ENCODE assay signal across 8 cellular contexts in the genomic region with DNA sequence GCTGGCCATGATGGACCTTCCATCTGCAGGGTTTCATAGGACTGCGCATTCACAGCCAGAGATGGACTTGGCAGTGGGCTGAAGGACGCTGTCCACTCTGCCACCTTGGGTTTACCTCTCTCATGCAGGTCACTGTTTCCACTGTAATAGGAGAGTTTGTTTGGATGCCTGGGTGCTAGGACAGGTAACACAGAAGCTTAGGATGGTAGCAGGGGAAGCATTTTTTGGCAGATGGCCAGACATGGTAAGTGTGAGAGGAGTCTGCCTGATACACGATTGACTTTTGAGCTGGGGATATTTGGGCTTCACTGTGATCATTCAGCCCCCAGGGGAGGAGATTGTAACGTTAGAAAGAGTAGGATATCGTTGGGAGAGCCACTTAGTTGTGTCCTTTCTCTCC. TPM values are rescaled to one million over a fixed set of nuclear protein-coding genes. Genes with fewer than 3 reads are reported as not detected.
A peak's percentile ranks its signal among the peaks of the same experiment; 100 is the strongest.
DNase-seq lines count a peak whose midpoint lies in the region; ATAC-seq and TF ChIP-seq lines count a peak whose summit lies in the region.

No MANE protein-coding gene starts in this region.

- CTCF ChIA-PET in CD4-positive, alpha-beta T cell (lab: Charles Lee), result no interaction called here

- H3K27ac Mint-ChIP-seq in CD4-positive, alpha-beta T cell, result peak overlapping the region; percentile 82
- H3K27ac Mint-ChIP-seq in activated T-cell treated with anti-CD3 and anti-CD28 coated beads, Interleukin-2, amount 50 U/mL, for 24 hours, result peak overlapping the region; percentile 97
- H3K27ac Mint-ChIP-seq in mesothelial cell of epicardium, result peak overlapping the region; percentile 68

- DNase-seq in CD4-positive, alpha-beta T cell, result peak in 4 of 10 experiments; percentile 11 to 16 (median 14)
- peak; percentile 35 for DNase-seq in activated T-cell treated with anti-CD3 and anti-CD28 coated beads, Interleukin-2, amount 50 U/mL, for 24 hours
- DNase-seq in mesothelial cell of epicardium (ENCODE audit: low spot score in 2 of 2, unreplicated experiment in 2 of 2) (no peak), SIG-M5 (lab: John Stamatoyannopoulos, UW) (no peak), ACHN (no peak), NCI-H774 (lab: John Stamatoyannopoulos, UW) (no peak), midbrain (lab: John Stamatoyannopoulos, UW) (no peak)

- no peaks in the 10 kb centered on the region for H3K9me3 Mint-ChIP-seq in CD4-positive, alpha-beta T cell
- no peaks in the 10 kb centered on the region for H3K9me3 Mint-ChIP-seq in activated T-cell treated with anti-CD3 and anti-CD28 coated beads, Interleukin-2, amount 50 U/mL, for 24 hours
- H3K9me3 Mint-ChIP-seq in mesothelial cell of epicardium, result no peaks in the 10 kb centered on the region

- intact Hi-C loops in CD4-positive, alpha-beta T cell (cut with DNase I, micrococcal nuclease), result loop anchor here in 1 of 2 experiments (2.0 kb wide), 1 partner anchor 57 kb away; no protein-coding TSS in a partner anchor

- peak overlapping the region; percentile 67 for H3K4me3 Mint-ChIP-seq in CD4-positive, alpha-beta T cell
- peak overlapping the region; percentile 74 for H3K4me3 Mint-ChIP-seq in activated T-cell treated with anti-CD3 and anti-CD28 coated beads, Interleukin-2, amount 50 U/mL, for 24 hours
- H3K4me3 Mint-ChIP-seq in mesothelial cell of epicardium, result no peak overlapping the region

- no peaks in the 10 kb centered on the region for H3K27me3 ChIP-seq in CD4-positive, alpha-beta T cell (ENCODE audit: control insufficient read depth, insufficient read depth, low read length)

- no peaks in the 10 kb centered on the region for H3K9me3 ChIP-seq in CD4-positive, alpha-beta T cell (ENCODE audit: control insufficient read depth, low read length)

- ATAC-seq in CD4-positive, alpha-beta T cell (ENCODE audit: poor library complexity), result peak; percentile 34
- peak; percentile 0 for ATAC-seq in GM21619 (IDR thresholded peaks at IDR 0.05; ENCODE audit: unreplicated experiment)

- H3K4me1 Mint-ChIP-seq in CD4-positive, alpha-beta T cell (ENCODE audit: low read depth), result peaks cover 43% of the 10 kb centered on the region
- H3K4me1 Mint-ChIP-seq in activated T-cell treated with anti-CD3 and anti-CD28 coated beads, Interleukin-2, amount 50 U/mL, for 24 hours (ENCODE audit: low read depth), result peaks cover 52% of the 10 kb centered on the region
- H3K4me1 Mint-ChIP-seq in mesothelial cell of epicardium, result peaks cover 18% of the 10 kb centered on the region

- H3K36me3 Mint-ChIP-seq in CD4-positive, alpha-beta T cell (ENCODE audit: low read depth), result no peaks in the 10 kb centered on the region
- H3K36me3 Mint-ChIP-seq in activated T-cell treated with anti-CD3 and anti-CD28 coated beads, Interleukin-2, amount 50 U/mL, for 24 hours (ENCODE audit: low read depth), result peaks cover 5% of the 10 kb centered on the region
- peaks cover 10% of the 10 kb centered on the region for H3K36me3 Mint-ChIP-seq in mesothelial cell of epicardium

- peak overlapping the region; percentile 49 for H3K27ac ChIP-seq in CD4-positive, alpha-beta T cell (ENCODE audit: low read depth, low read length)

- POLR2A ChIA-PET in CD4-positive, alpha-beta T cell (lab: Charles Lee), result interaction anchor here (0.6 to 3.8 kb wide), 6 partner anchors 10 to 425 kb away, joined by 3 to 53 read pairs (median 5); a partner anchor contains a TSS

- TF ChIP-seq CTCF in CD4-positive, alpha-beta T cell (IDR thresholded peaks at IDR 0.05), result no peak
- no peak for TF ChIP-seq CTCF in mesothelial cell of epicardium (IDR thresholded peaks at IDR 0.05; ENCODE audit: unreplicated experiment)

- no peaks in the 10 kb centered on the region for H3K27me3 Mint-ChIP-seq in CD4-positive, alpha-beta T cell
- no peaks in the 10 kb centered on the region for H3K27me3 Mint-ChIP-seq in activated T-cell treated with anti-CD3 and anti-CD28 coated beads, Interleukin-2, amount 50 U/mL, for 24 hours
- H3K27me3 Mint-ChIP-seq in mesothelial cell of epicardium (ENCODE audit: low read depth), result no peaks in the 10 kb centered on the region

- in situ Hi-C loops in ACHN (cut with HindIII; ENCODE audit: low pct_ligation_motif_present, low pct_unique_long_range_greater_than_20kb, low sequenced_read_pairs), result no loop called here

RNA-seq across cellular contexts. Expression of a gene that starts 11.8 kb away (rescaled TPM):
- total RNA-seq in CD4-positive, alpha-beta T cell, result 1 to 10 TPM in 1 of 2 experiments, under 1 TPM in 1; 0.81 to 1.2 TPM
- 12.4 to 14.0 TPM (median 13.4 TPM) in 3 replicates for total RNA-seq in mesothelial cell of epicardium

RNA-seq across cellular contexts. Expression of a gene that starts 57.9 kb away (rescaled TPM):
- 10 to 100 TPM; 55.0 to 56.0 TPM for total RNA-seq in CD4-positive, alpha-beta T cell
- 17.7 to 22.7 TPM (median 19.9 TPM) in 3 replicates for total RNA-seq in mesothelial cell of epicardium
